In the genomic region with DNA sequence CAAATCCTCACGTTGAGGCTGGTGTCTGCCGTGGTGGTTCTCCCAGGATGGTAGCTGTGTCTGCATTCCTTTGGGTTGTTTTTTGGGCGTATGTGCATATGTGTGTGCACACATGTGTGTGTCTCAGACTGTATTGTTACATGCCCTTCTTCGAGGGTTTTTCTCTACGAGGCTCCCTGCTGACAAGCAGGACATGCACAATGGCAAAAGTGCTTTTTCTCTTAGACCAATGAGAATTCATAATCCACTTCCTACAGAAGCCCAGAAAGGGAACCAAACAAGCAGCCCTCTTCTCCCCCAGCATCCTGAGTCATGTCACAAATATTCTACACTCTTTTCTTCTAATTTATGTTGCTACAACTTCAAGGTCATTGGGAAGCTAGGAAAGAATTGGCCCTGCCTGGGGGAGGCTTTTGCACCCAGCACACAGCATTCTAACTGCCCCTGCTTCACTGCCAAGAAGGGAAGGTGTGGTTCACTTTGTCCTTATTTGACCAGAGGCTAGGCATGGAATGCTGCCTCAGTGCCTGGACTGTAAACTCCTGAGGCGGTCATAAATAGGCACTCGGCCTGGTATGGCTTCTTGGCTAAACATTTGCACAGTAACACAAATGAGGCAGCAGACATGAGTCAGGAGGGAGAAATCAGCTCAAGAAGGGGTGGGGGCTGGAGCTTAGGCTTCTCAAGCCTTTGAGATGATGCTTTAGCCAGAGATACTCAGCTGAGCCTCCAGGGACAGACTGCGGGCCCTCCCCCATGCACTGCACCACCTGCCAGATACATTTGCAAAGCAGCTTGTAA, we compare ENCODE assay signal across 8 cellular contexts.
DNase-seq lines count a peak whose midpoint lies in the region; ATAC-seq and TF ChIP-seq lines count a peak whose summit lies in the region.

No MANE protein-coding gene starts in this region.

- H3K36me3 ChIP-seq in brain microvascular endothelial cell (replicated peaks) (no peaks in the 10 kb centered on the region), upper lobe of left lung (no peaks in the 10 kb centered on the region)

- no peaks in the 10 kb centered on the region for H3K9me3 ChIP-seq in upper lobe of left lung

- in situ Hi-C loops in brain microvascular endothelial cell (cut with HindIII; ENCODE audit: low pct_ligation_motif_present, low sequenced_read_pairs), result no loop called here

- ATAC-seq in upper lobe of left lung (ENCODE audit: low FRiP score in 2 of 2), result peak; percentile 85 to 88
- no peak for ATAC-seq in activated CD4-positive, CD25-positive, alpha-beta regulatory T cell treated with anti-CD3 and anti-CD28 coated beads, Interleukin-2, amount 50 U/mL, for 24 hours
- ATAC-seq in GM21515 (IDR thresholded peaks at IDR 0.05; ENCODE audit: unreplicated experiment), result no peak

- peaks cover 19 to 54% (median 45%) of the 10 kb centered on the region in 4 donors for H3K4me1 ChIP-seq in upper lobe of left lung

- TF ChIP-seq CTCF in brain microvascular endothelial cell (IDR thresholded peaks at IDR 0.05; ENCODE audit: low read depth, low read length, missing control alignments) (peak; percentile 28), upper lobe of left lung (IDR thresholded peaks at IDR 0.05) (peak in 1 of 6 experiments; percentile 20)

- WGBS in upper lobe of left lung, 2 donors, result 41 to 57% methylated on average over 7 to 8 of the region's 8 CpGs

- H3K4me3 ChIP-seq in brain microvascular endothelial cell (ENCODE audit: low read depth, low read length) (no peak overlapping the region), upper lobe of left lung (no peak overlapping the region)

- H3K27ac ChIP-seq in brain microvascular endothelial cell (peak overlapping the region; percentile 90), upper lobe of left lung (peak overlapping the region; percentile 55 to 67 (median 61))

- DNase-seq in D341Med (ENCODE audit: low spot score) (peak; percentile 82), NCI-H1436 (lab: John Stamatoyannopoulos, UW) (peak; percentile 71), brain microvascular endothelial cell (peak; percentile 97), left kidney (ENCODE audit: low read depth, low spot score) (peak; percentile 24), upper lobe of left lung (peak in 1 of 2 donors; percentile 69)
- DNase-seq in stimulated activated naive CD4-positive, alpha-beta T cell (lab: John Stamatoyannopoulos, UW), result no peak

- peak in 1 of 4 donors; percentile 89 for TF ChIP-seq EP300 in upper lobe of left lung (IDR thresholded peaks at IDR 0.05)

- TF ChIP-seq POLR2A in upper lobe of left lung (IDR thresholded peaks at IDR 0.05), result no peak

- H3K27me3 ChIP-seq in brain microvascular endothelial cell (replicated peaks) (no peaks in the 10 kb centered on the region), upper lobe of left lung (no peaks in the 10 kb centered on the region)

Comparison
In these comparisons a context has a peak if more than half of its experiments do, and no peak if none do; other contexts are left out.
1. DNase-seq: peak in D341Med (single experiment), NCI-H1436 (single experiment), brain microvascular endothelial cell (single experiment) and left kidney (single experiment); none in stimulated activated naive CD4-positive, alpha-beta T cell (0 of 6).
2. ATAC-seq: peak in upper lobe of left lung (2 of 2); none in activated CD4-positive, CD25-positive, alpha-beta regulatory T cell treated with anti-CD3 and anti-CD28 coated beads, Interleukin-2, amount 50 U/mL, for 24 hours (0 of 2) and GM21515 (single experiment).